22 cellular contexts compared by ENCODE assay signal in genomic region chr9:18461496-18461895, GRCh38. TPM values are rescaled to one million over a fixed set of nuclear protein-coding genes. Genes with fewer than 3 reads are reported as not detected.
"Had no signal": no experiment of that assay in that cellular context is flagged by ENCODE, and none has a peak within 500 bp of the region (broad histone marks: within the 10 kb centered on the region; RNA-seq: fewer than 3 reads in every experiment).

No MANE protein-coding gene starts in this region.

- H3K4me3 Mint-ChIP-seq: immature natural killer cell; memory B cell; naive thymus-derived CD4-positive, alpha-beta T cell had no signal

- H3K4me1 Mint-ChIP-seq: immature natural killer cell; memory B cell; naive thymus-derived CD4-positive, alpha-beta T cell had no signal

- H3K27me3 Mint-ChIP-seq: memory B cell had no signal

- H2AFZ ChIP-seq: hepatocyte had no signal

- H3K36me3 Mint-ChIP-seq: immature natural killer cell; memory B cell; naive thymus-derived CD4-positive, alpha-beta T cell had no signal

- H3K9me3 ChIP-seq: esophagus muscularis mucosa, gastroesophageal sphincter, heart left ventricle, left lung, lower lobe of right lung had no signal

- ATAC-seq: foreskin keratinocyte; gastroesophageal sphincter; heart left ventricle; left cardiac atrium; left lung; left ventricle myocardium superior; lower lobe of right lung; naive thymus-derived CD4-positive, alpha-beta T cell had no signal

- H3K27ac Mint-ChIP-seq: immature natural killer cell; memory B cell; naive thymus-derived CD4-positive, alpha-beta T cell had no signal

- H3K4me2 ChIP-seq: hepatocyte had no signal

- FAIRE-seq: endothelial cell of umbilical vein had no signal

- H3K79me2 ChIP-seq: hepatocyte had no signal

- DNase-seq: dermis blood vessel endothelial cell; dorsolateral prefrontal cortex; effector CD4-positive, alpha-beta T cell; effector memory CD4-positive, alpha-beta T cell; heart left ventricle; hypothalamus; immature natural killer cell; islet precursor cell; left cardiac atrium; left lung; left ventricle myocardium superior; lower lobe of right lung; mesendoderm; midbrain; naive thymus-derived CD4-positive, alpha-beta T cell had no signal

- H3K4me3 ChIP-seq: coronary artery, dorsolateral prefrontal cortex, esophagus muscularis mucosa, gastroesophageal sphincter, heart left ventricle, hepatocyte, left lung, lower lobe of right lung had no signal

- H3K36me3 ChIP-seq: esophagus muscularis mucosa, gastroesophageal sphincter, heart left ventricle, left lung, lower lobe of right lung had no signal

- H3K27ac ChIP-seq: coronary artery, dorsolateral prefrontal cortex, esophagus muscularis mucosa, foreskin keratinocyte, gastroesophageal sphincter, heart left ventricle, hepatocyte, left lung, lower lobe of right lung had no signal

- H3K4me1 ChIP-seq: gastroesophageal sphincter, heart left ventricle, left lung, lower lobe of right lung had no signal

- H3K27me3 ChIP-seq: esophagus muscularis mucosa, foreskin keratinocyte, gastroesophageal sphincter, heart left ventricle, hepatocyte, left lung had no signal

RNA-seq across cellular contexts. Expression of gene ADAMTSL1, which starts 12.5 kb away (rescaled TPM):
- total RNA-seq: naive thymus-derived CD4-positive, alpha-beta T cell had no signal
- polyA plus RNA-seq: immature natural killer cell; naive thymus-derived CD4-positive, alpha-beta T cell had no signal
